ENCODE assay signal across 10 cellular contexts in genomic region chr6:26502169-26502568, GRCh38. TPM values are rescaled to one million over a fixed set of nuclear protein-coding genes. Genes with fewer than 3 reads are reported as not detected.
DNase-seq lines count a peak whose midpoint lies in the region; ATAC-seq and TF ChIP-seq lines count a peak whose summit lies in the region.
"Had no signal": no experiment of that assay in that cellular context is flagged by ENCODE, and none has a peak within 500 bp of the region (broad histone marks: within the 10 kb centered on the region; RNA-seq: fewer than 3 reads in every experiment).

No MANE protein-coding gene starts in this region.

- no peaks in the 10 kb centered on the region for H3K36me3 Mint-ChIP-seq in GM23338 (ENCODE audit: low read depth)
- H3K36me3 Mint-ChIP-seq in activated CD4-positive, alpha-beta memory T cell treated with anti-CD3 and anti-CD28 coated beads, Interleukin-2, amount 10 ng/mL, durations not matched to agents 7 days and 5 days (ENCODE audit: low read depth): peaks cover 2% of the 10 kb centered on the region
- H3K36me3 Mint-ChIP-seq in naive thymus-derived CD8-positive, alpha-beta T cell: peaks cover 2 to 3% (median 3%) of the 10 kb centered on the region in 3 donors

- no peak overlapping the region for H3K27ac ChIP-seq in GM23338 (ENCODE audit: low read depth)
- H3K27ac ChIP-seq: KMS-11 had no signal

- ATAC-seq in GM23338: no peak
- peak; percentile 21 to 37 for ATAC-seq in naive thymus-derived CD8-positive, alpha-beta T cell
- no peak for ATAC-seq in HG03439 (IDR thresholded peaks at IDR 0.05; ENCODE audit: unreplicated experiment)
- no peak for ATAC-seq in GM18519 (IDR thresholded peaks at IDR 0.05; ENCODE audit: low FRiP score, unreplicated experiment)

- peak overlapping the region; percentile 75 for H3K4me3 Mint-ChIP-seq in GM23338
- peak overlapping the region; percentile 60 for H3K4me3 Mint-ChIP-seq in activated CD4-positive, alpha-beta memory T cell treated with anti-CD3 and anti-CD28 coated beads, Interleukin-2, amount 10 ng/mL, durations not matched to agents 7 days and 5 days
- peak overlapping the region; percentile 71 to 86 (median 82) for H3K4me3 Mint-ChIP-seq in naive thymus-derived CD8-positive, alpha-beta T cell

- H3K4me3 ChIP-seq in GM12864 (ENCODE audit: low read depth, low read length): peak overlapping the region; percentile 49; the same call in 1 of the 2 replicates
- H3K4me3 ChIP-seq in GM23338: peak overlapping the region; percentile 65

- H3F3A ChIP-seq in GM23338 (replicated peaks; ENCODE audit: low read depth): peaks cover 6% of the 10 kb centered on the region; the same call in 1 of the 2 replicates

- H3K79me2 ChIP-seq in GM23338 (replicated peaks; ENCODE audit: insufficient read depth): no peaks in the 10 kb centered on the region

- H2AFZ ChIP-seq in GM23338: peak overlapping the region; percentile 100

- H3K9me3 Mint-ChIP-seq in GM23338: no peaks in the 10 kb centered on the region; the same call in 2 of the 3 replicates
- H3K9me3 Mint-ChIP-seq in activated CD4-positive, alpha-beta memory T cell treated with anti-CD3 and anti-CD28 coated beads, Interleukin-2, amount 10 ng/mL, durations not matched to agents 7 days and 5 days: no peaks in the 10 kb centered on the region
- no peaks in the 10 kb centered on the region for H3K9me3 Mint-ChIP-seq in naive thymus-derived CD8-positive, alpha-beta T cell

- peaks cover 45% of the 10 kb centered on the region for H3K27me3 ChIP-seq in GM23338 (ENCODE audit: insufficient read depth)

- H3K4me1 Mint-ChIP-seq in GM23338: peaks cover 12% of the 10 kb centered on the region
- H3K4me1 Mint-ChIP-seq in activated CD4-positive, alpha-beta memory T cell treated with anti-CD3 and anti-CD28 coated beads, Interleukin-2, amount 10 ng/mL, durations not matched to agents 7 days and 5 days: peaks cover 21% of the 10 kb centered on the region
- peaks cover 8 to 18% (median 14%) of the 10 kb centered on the region in 4 donors for H3K4me1 Mint-ChIP-seq in naive thymus-derived CD8-positive, alpha-beta T cell

- H3K4me1 ChIP-seq in GM23338 (ENCODE audit: insufficient read depth): peaks cover 4% of the 10 kb centered on the region; the same call in 1 of the 2 replicates

- POLR2A ChIA-PET in activated CD4-positive, alpha-beta memory T cell treated with anti-CD3 and anti-CD28 coated beads, Interleukin-2, amount 10 ng/mL, durations not matched to agents 7 days and 5 days (lab: Charles Lee): interaction anchor here (1.0 to 1.6 kb wide), 4 partner anchors 26 to 138 kb away, joined by 3 to 7 read pairs (median 4); partner anchors contain the start of gene HMGN4
- POLR2A ChIA-PET in naive thymus-derived CD8-positive, alpha-beta T cell (lab: Charles Lee): interaction anchor here (0.9 to 1.7 kb wide), 7 partner anchors 14 to 79 kb away, joined by 3 to 7 read pairs (median 4); partner anchors contain the start of gene HMGN4

- H3K27ac Mint-ChIP-seq in GM23338: no peak overlapping the region
- H3K27ac Mint-ChIP-seq in activated CD4-positive, alpha-beta memory T cell treated with anti-CD3 and anti-CD28 coated beads, Interleukin-2, amount 10 ng/mL, durations not matched to agents 7 days and 5 days: no peak overlapping the region
- H3K27ac Mint-ChIP-seq in naive thymus-derived CD8-positive, alpha-beta T cell: peak overlapping the region in 2 of 10 donors; percentile 26 to 57

- no peaks in the 10 kb centered on the region for H4K20me1 ChIP-seq in GM23338 (replicated peaks; ENCODE audit: insufficient read depth)

- H3K9me2 ChIP-seq in GM23338 (ENCODE audit: insufficient read depth): no peaks in the 10 kb centered on the region

- H3K36me3 ChIP-seq in GM23338 (ENCODE audit: insufficient read depth): no peaks in the 10 kb centered on the region

- peaks cover 31% of the 10 kb centered on the region for H3K27me3 Mint-ChIP-seq in GM23338 (ENCODE audit: insufficient read depth, low read depth, poor library complexity)
- peaks cover 44% of the 10 kb centered on the region for H3K27me3 Mint-ChIP-seq in activated CD4-positive, alpha-beta memory T cell treated with anti-CD3 and anti-CD28 coated beads, Interleukin-2, amount 10 ng/mL, durations not matched to agents 7 days and 5 days
- peaks cover 5 to 32% (median 26%) of the 10 kb centered on the region in 5 donors for H3K27me3 Mint-ChIP-seq in naive thymus-derived CD8-positive, alpha-beta T cell

- DNase-seq in GM12864 (ENCODE audit: low read depth): no peak
- DNase-seq in GM23338 (ENCODE audit: low spot score): no peak
- no peak for DNase-seq in activated CD4-positive, alpha-beta memory T cell treated with anti-CD3 and anti-CD28 coated beads, Interleukin-2, amount 10 ng/mL, durations not matched to agents 7 days and 5 days
- no peak for DNase-seq in naive thymus-derived CD8-positive, alpha-beta T cell
- DNase-seq in NCI-H524 (lab: John Stamatoyannopoulos, UW): no peak
- no peak for DNase-seq in OCI-M2 (lab: John Stamatoyannopoulos, UW; ENCODE audit: unreplicated experiment)

- TF ChIP-seq CTCF in GM12864 (IDR thresholded peaks at IDR 0.05; ENCODE audit: low read depth, low read length, missing control alignments): no peak
- TF ChIP-seq CTCF in GM23338 (conservative IDR thresholded peaks at IDR 0.05; ENCODE audit: low read depth in 2 of 2): no peak

- CTCF ChIA-PET in activated CD4-positive, alpha-beta memory T cell treated with anti-CD3 and anti-CD28 coated beads, Interleukin-2, amount 10 ng/mL, durations not matched to agents 7 days and 5 days (lab: Charles Lee): interaction anchor here (1.4 kb wide), 1 partner anchor 36 kb away, joined by 4 read pairs; the partner anchor contains the start of gene HMGN4

- peak overlapping the region; percentile 89 for H3K4me2 ChIP-seq in GM23338
- H3K4me2 ChIP-seq: KMS-11 had no signal

TF ChIP-seq in GM23338, 12 proteins besides CTCF, POLR2A, EP300 and RAD21 (continues in another document):
- peak; percentile 30 for TF ChIP-seq EZH2 (IDR thresholded peaks at IDR 0.05; ENCODE audit: low read depth, unreplicated experiment)

RNA-seq across cellular contexts. Expression of gene BTN1A1, which starts 2.1 kb away (rescaled TPM):
- total RNA-seq in GM23338 (2014; rRNA removed; shearing (Covaris generic)): 0.38 and 0.50 TPM in 2 replicates
- polyA plus RNA-seq in GM23338 (2016; fragmentation: Nextera tagmentation; extraction: Ambion mirVana): 0.09 and 0.13 TPM in 2 replicates
- total RNA-seq in activated CD4-positive, alpha-beta memory T cell treated with anti-CD3 and anti-CD28 coated beads, Interleukin-2, amount 10 ng/mL, durations not matched to agents 7 days and 5 days: not detected
- total RNA-seq in naive thymus-derived CD8-positive, alpha-beta T cell: not detected
- polyA plus RNA-seq in naive thymus-derived CD8-positive, alpha-beta T cell: not detected
- total RNA-seq: mononuclear cell had no signal

RNA-seq across cellular contexts. Expression of gene HMGN4, which starts 36.0 kb away (rescaled TPM):
- 76.5 and 91.4 TPM in 2 replicates for total RNA-seq in GM23338 (2014; rRNA removed; shearing (Covaris generic))
- 26.2 and 35.3 TPM in 2 replicates for polyA plus RNA-seq in GM23338 (2016; fragmentation: Nextera tagmentation; extraction: Ambion mirVana)
- total RNA-seq in activated CD4-positive, alpha-beta memory T cell treated with anti-CD3 and anti-CD28 coated beads, Interleukin-2, amount 10 ng/mL, durations not matched to agents 7 days and 5 days: 100 to 1,000 TPM; 108 to 109 TPM
- 10 to 100 TPM; 73.3 to 77.5 TPM for total RNA-seq in naive thymus-derived CD8-positive, alpha-beta T cell
- polyA plus RNA-seq in naive thymus-derived CD8-positive, alpha-beta T cell: 100 to 1,000 TPM; 110 to 183 (median 151) TPM

RNA-seq across cellular contexts. Expression of gene BTN2A1, which starts 44.4 kb away (rescaled TPM):
- 6.5 and 7.0 TPM in 2 replicates for total RNA-seq in GM23338 (2014; rRNA removed; shearing (Covaris generic))
- 6.3 and 7.0 TPM in 2 replicates for polyA plus RNA-seq in GM23338 (2016; fragmentation: Nextera tagmentation; extraction: Ambion mirVana)
- total RNA-seq in activated CD4-positive, alpha-beta memory T cell treated with anti-CD3 and anti-CD28 coated beads, Interleukin-2, amount 10 ng/mL, durations not matched to agents 7 days and 5 days: 10 to 100 TPM; 28.2 to 31.0 TPM
- total RNA-seq in naive thymus-derived CD8-positive, alpha-beta T cell: 10 to 100 TPM; 59.0 to 63.6 TPM
- 10 to 100 TPM in 2 of 3 donors, 1 to 10 TPM in 1; 9.6 to 13.7 (median 11.6) TPM for polyA plus RNA-seq in naive thymus-derived CD8-positive, alpha-beta T cell

Comparison
In these comparisons a context has a peak if more than half of its experiments do, and no peak if none do; other contexts are left out.
1. ATAC-seq: peak in naive thymus-derived CD8-positive, alpha-beta T cell (2 of 2); none in GM23338 (single experiment), HG03439 (single experiment) and GM18519 (single experiment).
2. Peak in every context shown above with its lines, with median percentiles within 50 percentile points of each other: H3K4me3 Mint-ChIP-seq.